ENCODE assay signal across 8 cellular contexts in genomic region chr22:19880786-19881569, GRCh38. TPM values are rescaled to one million over a fixed set of nuclear protein-coding genes. Genes with fewer than 3 reads are reported as not detected.
DNase-seq lines count a peak whose midpoint lies in the region; ATAC-seq and TF ChIP-seq lines count a peak whose summit lies in the region.

No MANE protein-coding gene starts in this region.

- H3K9me3 ChIP-seq in heart left ventricle = no peaks in the 10 kb centered on the region
- no peaks in the 10 kb centered on the region for H3K9me3 ChIP-seq in effector memory CD4-positive, alpha-beta T cell (ENCODE audit: control insufficient read depth, low read length)

- H3K36me3 ChIP-seq in heart left ventricle = peaks cover 0 to 23% (median 4%) of the 10 kb centered on the region in 9 donors
- H3K36me3 ChIP-seq in effector memory CD4-positive, alpha-beta T cell (ENCODE audit: control insufficient read depth, insufficient read depth, low read length) = no peaks in the 10 kb centered on the region

- no peak for TF ChIP-seq POLR2A in heart left ventricle (IDR thresholded peaks at IDR 0.05)

- no peak for TF ChIP-seq CTCF in heart left ventricle (IDR thresholded peaks at IDR 0.05)

- no peaks in the 10 kb centered on the region for H3K27me3 ChIP-seq in heart left ventricle
- no peaks in the 10 kb centered on the region for H3K27me3 ChIP-seq in effector memory CD4-positive, alpha-beta T cell (replicated peaks; ENCODE audit: control insufficient read depth, insufficient read depth, low read length, poor library complexity, severe bottlenecking)

- peak overlapping the region in 4 of 12 donors; percentile 2 to 62 (median 55) for H3K27ac ChIP-seq in heart left ventricle
- H3K27ac ChIP-seq in effector memory CD4-positive, alpha-beta T cell (ENCODE audit: insufficient read depth, low read length, poor library complexity, severe bottlenecking) = no peak overlapping the region

- ATAC-seq in heart left ventricle (peak; percentile 35 to 68 (median 53)), HG03135 (IDR thresholded peaks at IDR 0.05; ENCODE audit: unreplicated experiment) (no peak)

- peak overlapping the region in 1 of 12 donors; percentile 18 for H3K4me3 ChIP-seq in heart left ventricle
- H3K4me3 ChIP-seq in effector memory CD4-positive, alpha-beta T cell (ENCODE audit: insufficient read depth, low read depth, low read length, poor library complexity, severe bottlenecking) = no peak overlapping the region

- intact Hi-C loops in heart left ventricle (cut with DNase I) = no loop called here

- H3K4me1 ChIP-seq in heart left ventricle = peaks cover 0 to 20% (median 10%) of the 10 kb centered on the region in 12 donors
- H3K4me1 ChIP-seq in effector memory CD4-positive, alpha-beta T cell (ENCODE audit: control insufficient read depth, insufficient read depth, low read length, poor library complexity, severe bottlenecking) = peaks cover 12% of the 10 kb centered on the region

- DNase-seq in H4 (ENCODE audit: low spot score) = peak; percentile 70
- DNase-seq in T1000 (lab: John Stamatoyannopoulos, UW) = peak; percentile 92
- peak; percentile 45 to 75 (median 66) for DNase-seq in heart left ventricle
- DNase-seq in renal cortical epithelial cell (ENCODE audit: low read depth) = peak; percentile 86
- DNase-seq in NCI-H146 treated with DMSO at 0.1 percent for 48 hours (lab: John Stamatoyannopoulos, UW; ENCODE audit: unreplicated experiment) = no peak
- DNase-seq in effector memory CD4-positive, alpha-beta T cell = no peak
- DNase-seq in T-helper 1 cell = no peak

- WGBS in heart left ventricle, 4 donors = 50 to 60% (median 54%) methylated on average over 22 to 27 of the region's 27 CpGs

RNA-seq across cellular contexts. Expression of gene GNB1L, which starts 26.3 kb away (rescaled TPM):
- total RNA-seq in H4 (2014; rRNA removed; shearing (Covaris generic)) = 5.7 and 12.4 TPM in 2 replicates
- total RNA-seq in heart left ventricle = 1 to 10 TPM; 1.9 to 3.7 (median 2.4) TPM
- 1 to 10 TPM; 1.6 to 9.2 TPM for polyA plus RNA-seq in heart left ventricle
- total RNA-seq in renal cortical epithelial cell = 4.9 and 7.3 TPM in 2 replicates

RNA-seq across cellular contexts. Expression of gene RTL10, which starts 26.3 kb away (rescaled TPM):
- total RNA-seq in H4 (2014; rRNA removed; shearing (Covaris generic)) = 2.3 and 2.6 TPM in 2 replicates
- total RNA-seq in heart left ventricle (10 to 100 TPM in 3 of 9 donors, 1 to 10 TPM in 6; 5.1 to 11.6 (median 7.7) TPM), renal cortical epithelial cell (6.3 and 16.9 TPM in 2 replicates)
- 1 to 10 TPM; 4.6 to 4.9 TPM for polyA plus RNA-seq in heart left ventricle

Comparison
In these comparisons a context has a peak if more than half of its experiments do, and no peak if none do; other contexts are left out.
1. DNase-seq: peak in H4 (single experiment), T1000 (single experiment), heart left ventricle (5 of 5) and renal cortical epithelial cell (single experiment); none in NCI-H146 treated with DMSO at 0.1 percent for 48 hours (single experiment), effector memory CD4-positive, alpha-beta T cell (0 of 3) and T-helper 1 cell (0 of 5).